Comparison of ENCODE assay signal across 8 cellular contexts in the genomic region with DNA sequence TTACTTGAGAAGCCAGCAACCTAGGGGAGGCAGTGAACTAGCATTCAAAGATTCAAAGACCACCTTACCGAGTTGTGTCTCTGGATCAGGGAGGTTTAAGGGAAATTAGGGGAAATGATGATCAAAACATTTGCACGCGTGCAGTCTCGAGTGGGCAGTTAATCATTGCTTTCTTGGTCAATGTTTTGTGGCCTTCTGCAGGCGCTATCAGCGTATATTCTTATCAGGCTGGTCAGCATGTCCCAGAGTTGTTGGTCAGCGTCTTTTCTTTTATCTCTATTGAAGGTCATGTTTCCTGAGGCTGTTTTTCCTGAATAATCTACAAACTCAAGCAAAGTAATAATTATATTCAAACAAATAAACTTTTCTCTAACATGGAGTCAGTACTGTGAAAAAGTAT.
"Had no signal": no experiment of that assay in that cellular context is flagged by ENCODE, and none has a peak within 500 bp of the region (broad histone marks: within the 10 kb centered on the region; RNA-seq: fewer than 3 reads in every experiment).

No MANE protein-coding gene starts in this region.

- H3K27ac Mint-ChIP-seq: GM23338, H9 had no signal

- FAIRE-seq: H1, H54, HTR-8/SVneo had no signal

- H3K4me3 Mint-ChIP-seq: GM23338, H9 had no signal

- H3K4me3 ChIP-seq: GM23338 had no signal

- DNase-seq: H9, HCEC 1CT, IMR-90, KBM-7 had no signal

- H3K4me1 Mint-ChIP-seq: GM23338, H9 had no signal

- H3K4me2 ChIP-seq: GM23338 had no signal
